ENCODE assay signal across 23 cellular contexts in genomic region chr19:33246729-33247440, GRCh38. TPM values are rescaled to one million over a fixed set of nuclear protein-coding genes. Genes with fewer than 3 reads are reported as not detected.
"Had no signal": no experiment of that assay in that cellular context is flagged by ENCODE, and none has a peak within 500 bp of the region (broad histone marks: within the 10 kb centered on the region; RNA-seq: fewer than 3 reads in every experiment).

No MANE protein-coding gene starts in this region.

- H3K9me3 ChIP-seq: thyroid gland had no signal

- H3K9me3 Mint-ChIP-seq: activated B cell treated with CpG ODN at 0.5 μM for 24 hours; nephron progenitor cell; T-helper 2 cell treated with Interferon-gamma antibody and Interleukin-4, amounts not matched to agents 5 μg/mL and 100 μg/mL, for 36 hours had no signal

- FAIRE-seq: colon had no signal

- H3K4me3 Mint-ChIP-seq: activated B cell treated with CpG ODN at 0.5 μM for 24 hours; activated CD8-positive, alpha-beta T cell treated with anti-CD3 and anti-CD28 coated beads for 36 hours; activated naive CD4-positive, alpha-beta T cell treated with anti-CD3 and anti-CD28 coated beads for 36 hours; brain; nephron progenitor cell; T-helper 2 cell treated with Interferon-gamma antibody and Interleukin-4, amounts not matched to agents 5 μg/mL and 100 μg/mL, for 36 hours had no signal

- H3K27ac Mint-ChIP-seq: activated B cell treated with CpG ODN at 0.5 μM for 24 hours; activated CD8-positive, alpha-beta T cell treated with anti-CD3 and anti-CD28 coated beads for 36 hours; activated naive CD4-positive, alpha-beta T cell treated with anti-CD3 and anti-CD28 coated beads for 36 hours; activated T-helper 2 cell treated with anti-CD3 and anti-CD28 coated beads, Interferon-gamma antibody, Interleukin-2, Interleukin-4, amounts not matched to agents 10 μg/mL and 5 μg/mL and 100 μg/mL, durations not matched to agents 14 hours and 24 hours and 36 hours; nephron progenitor cell; T-helper 2 cell treated with Interferon-gamma antibody and Interleukin-4, amounts not matched to agents 5 μg/mL and 100 μg/mL, for 36 hours had no signal

- DNase-seq: activated B cell treated with CpG ODN at 0.5 μM for 24 hours; activated CD4-positive, alpha-beta T cell treated with anti-CD3 and anti-CD28 coated beads for 4 hours; activated CD8-positive, alpha-beta T cell treated with anti-CD3 and anti-CD28 coated beads for 36 hours; activated naive CD4-positive, alpha-beta T cell treated with anti-CD3 and anti-CD28 coated beads for 36 hours; activated T-cell treated with anti-CD3 and anti-CD28 coated beads, Interleukin-2, amount 50 U/mL, for 1 hour; caudate nucleus; dorsolateral prefrontal cortex; foreskin melanocyte; head of caudate nucleus; nephron progenitor cell; nucleus accumbens; stimulated activated CD4-positive, alpha-beta T cell treated with anti-CD3 and anti-CD28 coated beads, Interleukin-12 subunit alpha, Interleukin-12 subunit beta, amount 100 ng/mL, for 4 hours; stimulated activated CD4-positive, alpha-beta T cell treated with anti-CD3 and anti-CD28 coated beads, Interleukin-1b, Interleukin-23, amount 100 ng/mL, for 48 hours; stimulated activated CD8-positive, alpha-beta memory T cell treated with anti-CD3 and anti-CD28 coated beads, Interleukin-4, amount 100 ng/mL, for 48 hours; stimulated activated naive CD4-positive, alpha-beta T cell treated with Interleukin-2 at 50 U/mL for 16 hours; thyroid gland had no signal

- H3K36me3 Mint-ChIP-seq: brain had no signal

- H3K27me3 Mint-ChIP-seq: activated CD8-positive, alpha-beta T cell treated with anti-CD3 and anti-CD28 coated beads for 36 hours had no signal

- ATAC-seq: activated CD8-positive, alpha-beta T cell treated with anti-CD3 and anti-CD28 coated beads for 36 hours had no signal

- H3K4me3 ChIP-seq: dorsolateral prefrontal cortex, thyroid gland had no signal

- H3K36me3 ChIP-seq: thyroid gland had no signal

- H3K27ac ChIP-seq: dorsolateral prefrontal cortex, epithelial cell of prostate, thyroid gland had no signal

- H3K4me1 Mint-ChIP-seq: activated B cell treated with CpG ODN at 0.5 μM for 24 hours, brain, nephron progenitor cell had no signal

- H3K27me3 ChIP-seq: thyroid gland had no signal

RNA-seq across cellular contexts. Expression of gene SLC7A10, which starts 21.2 kb away (rescaled TPM):
- total RNA-seq: activated B cell treated with CpG ODN at 0.5 μM for 24 hours; activated CD8-positive, alpha-beta T cell treated with anti-CD3 and anti-CD28 coated beads for 36 hours; activated naive CD4-positive, alpha-beta T cell treated with anti-CD3 and anti-CD28 coated beads for 36 hours; activated T-helper 2 cell treated with anti-CD3 and anti-CD28 coated beads, Interferon-gamma antibody, Interleukin-2, Interleukin-4, amounts not matched to agents 10 μg/mL and 5 μg/mL and 100 μg/mL, durations not matched to agents 14 hours and 24 hours and 36 hours; fibroblast of lung; kidney epithelial cell had no signal
- polyA plus RNA-seq: fibroblast of lung had no signal

RNA-seq across cellular contexts. Expression of gene LRP3, which starts 52.8 kb away (rescaled TPM):
- total RNA-seq: activated B cell treated with CpG ODN at 0.5 μM for 24 hours had no signal

RNA-seq across cellular contexts. Expression of gene CEBPA, which starts 55.4 kb away (rescaled TPM):
- polyA plus RNA-seq: fibroblast of lung had no signal
